ENCODE assay signal across 10 cellular contexts in the genomic region with DNA sequence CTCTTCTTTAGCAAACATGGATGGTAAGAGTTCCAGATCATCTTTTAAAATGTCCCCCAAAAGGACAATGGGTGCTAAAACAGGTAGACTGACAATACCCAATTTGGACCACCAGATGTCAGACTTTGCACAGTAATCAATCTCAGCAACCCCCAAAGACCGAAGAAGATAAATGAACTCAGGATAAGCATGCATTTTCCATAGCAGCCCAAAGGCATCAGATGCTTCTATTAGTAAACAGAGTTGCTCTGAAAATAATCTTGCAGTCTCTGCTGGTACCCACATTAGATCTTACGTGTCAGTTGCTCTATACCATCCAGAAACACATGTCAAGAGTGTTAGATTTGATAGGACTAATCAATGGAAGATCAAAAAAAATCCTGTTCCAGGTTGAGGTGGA. TPM values are rescaled to one million over a fixed set of nuclear protein-coding genes. Genes with fewer than 3 reads are reported as not detected.
A peak's percentile ranks its signal among the peaks of the same experiment; 100 is the strongest.
DNase-seq lines count a peak whose midpoint lies in the region; ATAC-seq, FAIRE-seq and TF ChIP-seq lines count a peak whose summit lies in the region.
"Had no signal": no experiment of that assay in that cellular context is flagged by ENCODE, and none has a peak within 500 bp of the region (broad histone marks: within the 10 kb centered on the region; RNA-seq: fewer than 3 reads in every experiment).

No MANE protein-coding gene starts in this region.

- no peak overlapping the region for H3K4me3 Mint-ChIP-seq in chondrocyte (ENCODE audit: unreplicated experiment)

- no TSS peak for BruUV-seq in HepG2 (replicated peaks; lab: Mats Ljungman, UMichigan)

- TF ChIP-seq EP300 in HepG2 (IDR thresholded peaks at IDR 0.05; ENCODE audit: low read depth in 2 of 2, low read length in 2 of 2) (no peak), HepG2 (CRISPR knock-in tag; IDR thresholded peaks at IDR 0.05; ENCODE audit: borderline replicate concordance) (no peak)

- no peaks in the 10 kb centered on the region for H3K36me3 ChIP-seq in HepG2 (replicated peaks in 1 of 2; ENCODE audit: control insufficient read depth in 1 of 2, insufficient read depth in 2 of 2, low read length in 2 of 2)
- H3K36me3 ChIP-seq in thoracic aorta = no peaks in the 10 kb centered on the region
- H3K36me3 ChIP-seq: BLaER1 treated with 17β-estradiol and CSF1 and Interleukin-3, amounts not matched to agents 10 nM and 100 nM had no signal

- no peaks in the 10 kb centered on the region for H3K9me3 Mint-ChIP-seq in chondrocyte (ENCODE audit: low read depth)

- no peak overlapping the region for H3K27ac Mint-ChIP-seq in chondrocyte (ENCODE audit: unreplicated experiment)

- DNase-seq in NCI-H2196 (lab: John Stamatoyannopoulos, UW; ENCODE audit: unreplicated experiment) (peak; percentile 39), NCI-H2196 treated with DMSO at 0.1 percent for 48 hours (lab: John Stamatoyannopoulos, UW; ENCODE audit: unreplicated experiment) (no peak), SK-MEL-5 (ENCODE audit: low read depth, low spot score) (peak; percentile 74), chondrocyte (ENCODE audit: low spot score) (no peak), HepG2 (ENCODE audit: low spot score) (peak; percentile 39), thoracic aorta (ENCODE audit: low spot score) (no peak)

- H3K27ac ChIP-seq in HepG2 (ENCODE audit: extremely low read length, insufficient read depth, low read length) (no peak overlapping the region), thoracic aorta (no peak overlapping the region)
- H3K27ac ChIP-seq: BLaER1 treated with 17β-estradiol and CSF1 and Interleukin-3, amounts not matched to agents 10 nM and 100 nM had no signal

- TF ChIP-seq POLR2A in HepG2 (IDR thresholded peaks at IDR 0.05; ENCODE audit: insufficient read depth in 1 of 2, low read depth in 2 of 2, low read length in 2 of 2) = no peak

- peak; percentile 73 for FAIRE-seq in HepG2 (lab: Jason Lieb, UNC)

- no peak overlapping the region for H3K4me3 ChIP-seq in HepG2 (replicated peaks in 1 of 3; ENCODE audit: insufficient read depth in 1 of 3, low read depth in 2 of 3, low read length in 3 of 3)
- no peak overlapping the region for H3K4me3 ChIP-seq in thoracic aorta
- H3K4me3 ChIP-seq: BLaER1 treated with 17β-estradiol and CSF1 and Interleukin-3, amounts not matched to agents 10 nM and 100 nM had no signal

- H2AFZ ChIP-seq in HepG2 (ENCODE audit: low read length) = no peak overlapping the region

- in situ Hi-C loops in SK-MEL-5 (cut with HindIII; ENCODE audit: low pct_unique_long_range_greater_than_20kb, low sequenced_read_pairs) = no loop called here
- in situ Hi-C loops in HepG2 (cut with HindIII; ENCODE audit: extremely low pct_ligation_motif_present, low pct_unique_long_range_greater_than_20kb) = loop anchor here (5.0 to 10.0 kb wide), 2 partner anchors 63 to 425 kb away; no protein-coding TSS in a partner anchor

- peaks cover 0 to 3% of the 10 kb centered on the region in 2 experiments; a peak in 1 of 5 replicates for H3K27me3 ChIP-seq in HepG2 (ENCODE audit: control insufficient read depth in 1 of 2, insufficient read depth in 2 of 2, low read length in 2 of 2)
- H3K27me3 ChIP-seq in thoracic aorta (replicated peaks; ENCODE audit: insufficient read depth) = no peaks in the 10 kb centered on the region
- H3K27me3 ChIP-seq: BLaER1 treated with 17β-estradiol and CSF1 and Interleukin-3, amounts not matched to agents 10 nM and 100 nM had no signal

- no peaks in the 10 kb centered on the region for H3K36me3 Mint-ChIP-seq in chondrocyte (ENCODE audit: low read depth)

- H3K4me2 ChIP-seq in HepG2 (ENCODE audit: low read depth, low read length) = no peak overlapping the region
- H3K4me2 ChIP-seq: BLaER1 treated with 17β-estradiol and CSF1 and Interleukin-3, amounts not matched to agents 10 nM and 100 nM had no signal

- TF ChIP-seq RAD21 in HepG2 (CRISPR knock-in tag; IDR thresholded peaks at IDR 0.05) = 0 out of 2 replicates have a peak, but pooled peaks have one; percentile 39

- H3K9ac ChIP-seq in HepG2 (ENCODE audit: insufficient read depth, low read depth, low read length) = no peak overlapping the region
- H3K9ac ChIP-seq: BLaER1 treated with 17β-estradiol and CSF1 and Interleukin-3, amounts not matched to agents 10 nM and 100 nM had no signal

- no peaks in the 10 kb centered on the region for H3K4me1 ChIP-seq in HepG2 (ENCODE audit: insufficient read depth, low read length)
- H3K4me1 ChIP-seq in thoracic aorta (ENCODE audit: control insufficient read depth in 1 of 2, low read depth in 2 of 2) = peaks cover 0 to 5% of the 10 kb centered on the region in 2 donors

- peaks cover 5% of the 10 kb centered on the region for H3K27me3 Mint-ChIP-seq in chondrocyte (ENCODE audit: low read depth)

- ATAC-seq in GM21515 (IDR thresholded peaks at IDR 0.05; ENCODE audit: unreplicated experiment) (peak; percentile 72), HepG2 (peak; percentile 80), thoracic aorta (ENCODE audit: insufficient number of reproducible peaks, low FRiP score, low read depth) (no peak)

- intact Hi-C loops in HepG2 (cut with micrococcal nuclease; ENCODE audit: unreplicated experiment) = loop anchor here (1.0 to 10.0 kb wide), 6 partner anchors 63 to 593 kb away; no protein-coding TSS in a partner anchor

- H3K9me3 ChIP-seq in HepG2 (ENCODE audit: low read length) (no peaks in the 10 kb centered on the region), thoracic aorta (no peaks in the 10 kb centered on the region)
- H3K9me3 ChIP-seq: BLaER1 treated with 17β-estradiol and CSF1 and Interleukin-3, amounts not matched to agents 10 nM and 100 nM had no signal

- POLR2A ChIA-PET in HepG2 (lab: Yijun Ruan, JAX) = no interaction called here

- 2% methylated on average over 2 of the region's 2 CpGs for WGBS in HepG2 (ENCODE audit: low lambda C conversion rate)

- no peaks in the 10 kb centered on the region for H4K20me1 ChIP-seq in HepG2 (ENCODE audit: insufficient read depth, low read length)
- H4K20me1 ChIP-seq: BLaER1 treated with 17β-estradiol and CSF1 and Interleukin-3, amounts not matched to agents 10 nM and 100 nM had no signal

- H3K4me1 Mint-ChIP-seq in chondrocyte (ENCODE audit: low read depth) = peaks cover 18% of the 10 kb centered on the region

- no peaks in the 10 kb centered on the region for H3K79me2 ChIP-seq in HepG2 (ENCODE audit: insufficient read depth, low read length)

- peak; percentile 80 for TF ChIP-seq CTCF in LNCAP (IDR thresholded peaks at IDR 0.05)
- peak; percentile 92 for TF ChIP-seq CTCF in chondrocyte (IDR thresholded peaks at IDR 0.05)
- TF ChIP-seq CTCF in HepG2 (CRISPR knock-in tag; IDR thresholded peaks at IDR 0.05) = peak; percentile 76
- peak; percentile 80 for TF ChIP-seq CTCF in thoracic aorta (IDR thresholded peaks at IDR 0.05)

- CTCF ChIA-PET in HepG2 (lab: Yijun Ruan, JAX; ENCODE audit: low intra/inter-chr PET ratio, low total read pairs) = interaction anchor here (0.7 to 3.8 kb wide), 4 partner anchors 63 to 593 kb away, joined by 3 to 47 read pairs (median 7); no protein-coding TSS in a partner anchor

TF ChIP-seq in HepG2, 621 proteins besides CTCF, POLR2A, EP300 and RAD21:
- TF ChIP-seq TCF7L2 (IDR thresholded peaks at IDR 0.05; ENCODE audit: low read depth, low read length) (no peak), SMC3 (IDR thresholded peaks at IDR 0.05; ENCODE audit: low read length) (peak; percentile 76), STAG1 (CRISPR knock-in tag; IDR thresholded peaks at IDR 0.05) (peak; percentile 84), ZNF343 (CRISPR knock-in tag; IDR thresholded peaks at IDR 0.05) (no peak)

RNA-seq across cellular contexts. Expression of gene MYH15, which starts 20.6 kb away (rescaled TPM):
- 0.05 TPM in 1 of 2 replicates, not detected in the other for total RNA-seq in SK-MEL-5 (2014; rRNA removed; shearing (Covaris generic))
- polyA plus RNA-seq in SK-MEL-5 (2015; cell fraction: cytosol; rRNA removed) = 0.01 and 0.10 TPM in 2 replicates
- 0.09 and 0.33 TPM in 2 replicates for polyA plus RNA-seq in SK-MEL-5 (2015; cell fraction: nucleus; rRNA removed)
- total RNA-seq in chondrocyte (0.05 to 0.17 TPM (median 0.05 TPM) in 3 replicates), HepG2 (2016; rRNA removed; fragmentation: Illumina TruSeq; extraction: Trizol) (0.09 TPM in 1 of 2 replicates, not detected in the other), thoracic aorta (under 1 TPM in 1 of 2 donors, not detected in 1; 0.14 TPM)
- total RNA-seq in HepG2 (2016; cell fraction: cytosol; rRNA removed; fragmentation: Illumina TruSeq; extraction: Trizol; ENCODE audit: low read depth) = not detected in 2 replicates
- total RNA-seq in HepG2 (2016; cell fraction: insoluble cytoplasmic fraction; rRNA removed; fragmentation: Illumina TruSeq; extraction: Trizol) = 0.03 TPM in 1 of 2 replicates, not detected in the other
- total RNA-seq in HepG2 (2016; cell fraction: membrane; rRNA removed; fragmentation: Illumina TruSeq; extraction: Trizol) = 0.03 TPM in 1 of 2 replicates, not detected in the other
- total RNA-seq in HepG2 (2016; cell fraction: nucleus; rRNA removed; fragmentation: Illumina TruSeq; extraction: Trizol) = 0.06 and 0.09 TPM in 2 replicates
- polyA plus RNA-seq in HepG2 (2011; rRNA removed) = 0.01 and 0.03 TPM in 2 replicates
- 0.01 TPM in 1 of 2 replicates, not detected in the other for polyA plus RNA-seq in HepG2 (2011; cell fraction: cytosol; rRNA removed)
- polyA plus RNA-seq in HepG2 (2011; cell fraction: nucleus; rRNA removed) = 0.03 and 0.09 TPM in 2 replicates
- 0.03 and 0.04 TPM in 2 replicates for polyA plus RNA-seq in HepG2 (2012)
- not detected in 2 replicates for polyA plus RNA-seq in HepG2 (2016; cell fraction: cytosol; fragmentation: Illumina TruSeq; extraction: Trizol; ENCODE audit: low read depth)
- not detected in 2 replicates for polyA plus RNA-seq in HepG2 (2016; cell fraction: insoluble cytoplasmic fraction; fragmentation: Illumina TruSeq; extraction: Trizol; ENCODE audit: low read depth)
- not detected in 2 replicates for polyA plus RNA-seq in HepG2 (2016; cell fraction: membrane; fragmentation: Illumina TruSeq; extraction: Trizol; ENCODE audit: low read depth)
- 0.10 and 0.11 TPM in 2 replicates for polyA plus RNA-seq in HepG2 (2016; cell fraction: nucleus; fragmentation: Illumina TruSeq; extraction: Trizol; ENCODE audit: insufficient read depth, low read depth)
- 0.04 and 0.05 TPM in 2 replicates for polyA minus RNA-seq in HepG2 (2011; rRNA and poly(A)+ RNA removed; ENCODE audit: low replicate concordance)
- not detected in 2 replicates for polyA minus RNA-seq in HepG2 (2011; cell fraction: cytosol; rRNA and poly(A)+ RNA removed)
- polyA minus RNA-seq in HepG2 (2011; cell fraction: nucleus; rRNA and poly(A)+ RNA removed) = 0.13 and 0.25 TPM in 2 replicates
- total RNA-seq: subcutaneous adipose tissue had no signal

Comparison
In these comparisons a context has a peak if more than half of its experiments do, and no peak if none do; other contexts are left out.
1. DNase-seq: peak in NCI-H2196 (single experiment), SK-MEL-5 (single experiment) and HepG2 (single experiment); none in NCI-H2196 treated with DMSO at 0.1 percent for 48 hours (single experiment), chondrocyte (single experiment) and thoracic aorta (single experiment).
2. Peak in every context shown above with its lines, with median percentiles within 50 percentile points of each other: CTCF ChIP-seq.